ENCODE assay signal across 1 cellular context in the genomic region with DNA sequence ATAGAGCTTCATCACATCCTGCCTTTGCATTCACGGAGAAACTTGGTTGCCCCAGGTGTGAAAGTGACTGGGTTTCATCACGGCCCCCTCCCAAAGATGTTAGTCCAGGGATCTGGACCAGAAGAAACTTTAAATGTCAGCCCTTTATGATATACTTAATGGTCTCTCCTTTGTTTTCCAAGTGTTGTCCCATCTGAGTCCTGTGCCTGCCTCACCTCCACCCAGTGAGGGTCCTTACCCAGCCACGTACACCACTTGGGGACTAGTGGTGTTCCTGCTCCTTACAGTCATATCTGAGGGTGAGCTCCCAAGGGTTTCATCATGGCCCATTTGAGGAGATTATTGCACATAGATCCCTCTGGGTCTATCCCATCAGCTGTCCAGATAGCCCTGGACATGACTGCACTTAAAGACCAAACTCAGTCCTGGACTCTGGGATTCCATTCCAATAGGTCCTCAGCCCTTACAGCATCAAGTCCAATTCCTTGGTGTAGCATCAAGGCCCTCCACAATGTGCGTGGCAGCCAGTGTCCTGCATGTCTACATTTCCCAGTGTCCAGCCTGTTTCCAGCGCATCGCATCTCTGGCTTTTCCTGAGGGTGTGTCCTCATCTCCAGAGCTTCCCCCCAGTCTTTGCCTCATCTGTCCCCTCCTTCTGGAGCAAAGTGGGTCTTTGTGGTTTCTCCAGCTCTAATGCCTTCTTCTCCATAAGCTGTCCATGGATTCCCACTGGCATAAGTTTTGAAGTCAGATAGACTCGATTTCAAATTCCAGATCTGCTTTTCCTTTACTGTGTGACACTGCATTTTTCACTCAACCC.
TF ChIP-seq lines count a peak whose summit lies in the region.

No MANE protein-coding gene starts in this region.

TF ChIP-seq in H1, 55 proteins besides CTCF, POLR2A, EP300 and RAD21:
- TF ChIP-seq CHD7 (IDR thresholded peaks at IDR 0.05; ENCODE audit: insufficient replicate concordance, low read length) (no peak), NRF1 (IDR thresholded peaks at IDR 0.05; ENCODE audit: low read depth, low read length) (no peak), KDM5A (IDR thresholded peaks at IDR 0.05; ENCODE audit: low read length) (no peak), POLR2AphosphoS5 (IDR thresholded peaks at IDR 0.05; ENCODE audit: low read depth, low read length) (no peak), ATF3 (IDR thresholded peaks at IDR 0.05; ENCODE audit: insufficient read depth, low read depth, low read length) (no peak), KDM4A (IDR thresholded peaks at IDR 0.05; ENCODE audit: low read depth, low read length, severe bottlenecking) (no peak), SUZ12 (IDR thresholded peaks at IDR 0.05; ENCODE audit: low read length) (no peak), JUN (IDR thresholded peaks at IDR 0.05; ENCODE audit: low read depth, low read length) (no peak), SIRT6 (IDR thresholded peaks at IDR 0.05; ENCODE audit: low read length) (no peak), MAX (IDR thresholded peaks at IDR 0.05) (no peak), GTF2F1 (IDR thresholded peaks at IDR 0.05; ENCODE audit: borderline replicate concordance, low read depth, low read length) (no peak), BCL11A (IDR thresholded peaks at IDR 0.05; ENCODE audit: low read depth in 2 of 2, low read length in 2 of 2) (no peak), BRCA1 (IDR thresholded peaks at IDR 0.05; ENCODE audit: low read depth, low read length) (no peak)
- TF ChIP-seq, protein P1, sequence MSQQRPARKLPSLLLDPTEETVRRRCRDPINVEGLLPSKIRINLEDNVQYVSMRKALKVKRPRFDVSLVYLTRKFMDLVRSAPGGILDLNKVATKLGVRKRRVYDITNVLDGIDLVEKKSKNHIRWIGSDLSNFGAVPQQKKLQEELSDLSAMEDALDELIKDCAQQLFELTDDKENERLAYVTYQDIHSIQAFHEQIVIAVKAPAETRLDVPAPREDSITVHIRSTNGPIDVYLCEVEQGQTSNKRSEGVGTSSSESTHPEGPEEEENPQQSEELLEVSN (IDR thresholded peaks at IDR 0.05) = no peak
